In the genomic region with DNA sequence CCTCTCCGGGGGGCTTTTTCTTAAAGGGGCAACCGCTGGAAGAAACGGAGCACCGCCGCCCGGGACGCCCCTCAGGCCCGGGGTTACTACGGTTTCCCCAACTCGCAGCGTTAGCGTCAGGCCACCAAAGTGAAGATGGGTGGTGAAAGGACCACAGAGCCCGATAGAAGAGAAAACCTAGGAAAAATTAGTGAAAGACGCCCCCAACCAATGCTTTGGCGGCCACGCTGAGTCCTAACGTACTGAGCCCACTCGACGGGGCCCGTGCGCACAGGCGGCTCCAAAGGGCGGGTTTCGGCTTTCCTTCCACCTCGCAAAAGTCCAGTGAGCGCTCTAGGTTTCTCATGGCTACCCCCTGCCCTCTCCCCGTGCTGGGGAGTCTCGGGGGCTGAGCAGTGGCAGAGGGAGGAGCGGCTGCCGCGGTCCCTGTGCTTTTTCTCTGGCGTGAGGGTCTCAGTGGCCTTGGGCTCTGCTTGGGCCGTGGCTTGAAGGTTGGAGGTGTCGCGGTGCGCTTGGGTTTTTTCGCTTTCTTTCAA, we compare ENCODE assay signal across 8 cellular contexts. TPM values are rescaled to one million over a fixed set of nuclear protein-coding genes. Genes with fewer than 3 reads are reported as not detected.
DNase-seq lines count a peak whose midpoint lies in the region; ATAC-seq and TF ChIP-seq lines count a peak whose summit lies in the region.

No MANE protein-coding gene starts in this region.

- H3K9me3 ChIP-seq in PC-9 (ENCODE audit: insufficient read depth, low read depth) (no peaks in the 10 kb centered on the region), mucosa of descending colon (no peaks in the 10 kb centered on the region), vagina (no peaks in the 10 kb centered on the region)

- H3K79me2 ChIP-seq in PC-9 (ENCODE audit: low read depth): peaks cover 20% of the 10 kb centered on the region

- peaks cover 35% of the 10 kb centered on the region for H3F3A ChIP-seq in PC-9 (ENCODE audit: insufficient read depth, low read depth)

- ATAC-seq in HG02588 (IDR thresholded peaks at IDR 0.05; ENCODE audit: unreplicated experiment) (peak; percentile 2), mucosa of descending colon (peak; percentile 25)

- POLR2A ChIA-PET in PC-9 (lab: Charles Lee; ENCODE audit: unreplicated experiment): interaction anchor here (0.6 kb wide), 1 partner anchor 36 kb away, joined by 3 read pairs; no protein-coding TSS in a partner anchor

- peak overlapping the region; percentile 100 for H3K27ac ChIP-seq in PC-9
- peak overlapping the region; percentile 100 for H3K27ac ChIP-seq in vagina

- TF ChIP-seq CTCF in PC-9 (conservative IDR thresholded peaks at IDR 0.05) (no peak), mucosa of descending colon (IDR thresholded peaks at IDR 0.05) (no peak), vagina (IDR thresholded peaks at IDR 0.05) (no peak)

- H3K9me2 ChIP-seq in PC-9 (ENCODE audit: insufficient read depth): no peaks in the 10 kb centered on the region

- peak overlapping the region; percentile 35 for H2AFZ ChIP-seq in PC-9

- CTCF ChIA-PET in PC-9 (lab: Charles Lee): interaction anchor here (0.5 kb wide), 1 partner anchor 150 kb away, joined by 6 read pairs; no protein-coding TSS in a partner anchor

- H4K20me1 ChIP-seq in PC-9 (ENCODE audit: insufficient read depth): no peaks in the 10 kb centered on the region

- intact Hi-C loops in PC-9 (cut with micrococcal nuclease; ENCODE audit: unreplicated experiment) (loop anchor here (1.0 kb wide), 1 partner anchor 12 kb away; a partner anchor contains a TSS), mucosa of descending colon (cut with DNase I, micrococcal nuclease) (no loop called here), vagina (cut with DNase I) (loop anchor here (2.0 kb wide), 4 partner anchors 14 to 114 kb away; no protein-coding TSS in a partner anchor)

- H3K36me3 ChIP-seq in PC-9 (ENCODE audit: low read depth) (no peaks in the 10 kb centered on the region), mucosa of descending colon (ENCODE audit: low read depth) (no peaks in the 10 kb centered on the region), vagina (no peaks in the 10 kb centered on the region)

- peak; percentile 49 for DNase-seq in NCI-H2029 (lab: John Stamatoyannopoulos, UW)
- DNase-seq in NCI-H2029 treated with DMSO at 0.1 percent for 48 hours (lab: John Stamatoyannopoulos, UW): no peak
- no peak for DNase-seq in PC-9
- peak; percentile 15 for DNase-seq in dedifferentiated amniotic fluid mesenchymal stem cell (ENCODE audit: extremely low spot score)
- no peak for DNase-seq in mucosa of descending colon
- DNase-seq in vagina (ENCODE audit: extremely low spot score in 2 of 2): peak in 1 of 2 donors; percentile 87
- DNase-seq in stimulated activated CD4-positive, alpha-beta T cell treated with anti-CD3 and anti-CD28 coated beads, Interleukin-4, amount 100 ng/mL, for 4 hours: no peak

- peak overlapping the region; percentile 91 for H3K4me3 ChIP-seq in PC-9
- H3K4me3 ChIP-seq in mucosa of descending colon: peak overlapping the region; percentile 57
- peak overlapping the region; percentile 74 to 75 for H3K4me3 ChIP-seq in vagina

- TF ChIP-seq POLR2A in vagina (IDR thresholded peaks at IDR 0.05): no peak

- H3K27me3 ChIP-seq in PC-9 (ENCODE audit: insufficient read depth, low read depth) (no peaks in the 10 kb centered on the region), vagina (no peaks in the 10 kb centered on the region)

- H3K4me1 ChIP-seq in PC-9 (replicated peaks; ENCODE audit: insufficient read depth) (peaks cover 12% of the 10 kb centered on the region), mucosa of descending colon (ENCODE audit: low read depth) (peaks cover 16% of the 10 kb centered on the region), vagina (peaks cover 43% of the 10 kb centered on the region)

- TSS peak; percentile 56 for BruUV-seq in PC-9 (replicated peaks; lab: Mats Ljungman, UMichigan)

- peak overlapping the region; percentile 97 for H3K4me2 ChIP-seq in PC-9

RNA-seq across cellular contexts. Expression of a gene that starts 12.2 kb away (rescaled TPM):
- 44.9 and 46.8 TPM in 2 replicates for total RNA-seq in PC-9 (2021)
- total RNA-seq in mucosa of descending colon: 10 to 100 TPM; 48.7 to 60.3 (median 50.6) TPM
- total RNA-seq in vagina: 55.2 TPM

RNA-seq across cellular contexts. Expression of a gene that starts 27.8 kb away (rescaled TPM):
- 4.9 and 5.1 TPM in 2 replicates for total RNA-seq in PC-9 (2021)
- 1 to 10 TPM; 1.7 to 2.4 (median 2.1) TPM for total RNA-seq in mucosa of descending colon
- 1.5 TPM for total RNA-seq in vagina

Comparison
In these comparisons a context has a peak if more than half of its experiments do, and no peak if none do; other contexts are left out.
1. DNase-seq: peak in NCI-H2029 (single experiment) and dedifferentiated amniotic fluid mesenchymal stem cell (single experiment); none in NCI-H2029 treated with DMSO at 0.1 percent for 48 hours (single experiment), PC-9 (0 of 2), mucosa of descending colon (0 of 3) and stimulated activated CD4-positive, alpha-beta T cell treated with anti-CD3 and anti-CD28 coated beads, Interleukin-4, amount 100 ng/mL, for 4 hours (0 of 2).
2. intact Hi-C loops: an anchor here in PC-9 (1.0 kb wide) and vagina (2.0 kb wide); none called in mucosa of descending colon.
3. Peak in every context shown above with its lines, with median percentiles within 50 percentile points of each other: H3K4me3 ChIP-seq.